1 cellular context compared by ENCODE assay signal in the genomic region with DNA sequence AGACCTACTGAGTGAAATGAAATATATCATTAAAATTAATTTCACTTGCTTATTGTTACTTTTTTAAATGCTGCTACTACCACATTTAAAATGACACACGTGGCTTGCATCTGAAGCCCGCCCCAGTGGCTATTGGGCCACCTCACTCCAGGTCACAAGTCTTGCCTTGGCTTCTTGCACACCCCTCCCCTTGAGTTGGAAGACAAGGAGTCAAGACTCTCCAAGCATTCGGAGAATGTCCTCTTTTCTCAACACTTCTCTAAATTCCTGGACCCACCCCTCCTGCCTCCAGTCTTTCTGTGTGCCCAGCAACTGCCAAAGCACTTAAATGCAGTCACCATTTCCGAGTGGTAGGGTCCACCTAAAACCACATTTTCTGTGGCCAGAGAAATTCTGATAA.
TF ChIP-seq lines count a peak whose summit lies in the region.

No MANE protein-coding gene starts in this region.

TF ChIP-seq in WTC11, 78 proteins besides CTCF, POLR2A, EP300 and RAD21 (continued from another document):
- TF ChIP-seq, protein P1, sequence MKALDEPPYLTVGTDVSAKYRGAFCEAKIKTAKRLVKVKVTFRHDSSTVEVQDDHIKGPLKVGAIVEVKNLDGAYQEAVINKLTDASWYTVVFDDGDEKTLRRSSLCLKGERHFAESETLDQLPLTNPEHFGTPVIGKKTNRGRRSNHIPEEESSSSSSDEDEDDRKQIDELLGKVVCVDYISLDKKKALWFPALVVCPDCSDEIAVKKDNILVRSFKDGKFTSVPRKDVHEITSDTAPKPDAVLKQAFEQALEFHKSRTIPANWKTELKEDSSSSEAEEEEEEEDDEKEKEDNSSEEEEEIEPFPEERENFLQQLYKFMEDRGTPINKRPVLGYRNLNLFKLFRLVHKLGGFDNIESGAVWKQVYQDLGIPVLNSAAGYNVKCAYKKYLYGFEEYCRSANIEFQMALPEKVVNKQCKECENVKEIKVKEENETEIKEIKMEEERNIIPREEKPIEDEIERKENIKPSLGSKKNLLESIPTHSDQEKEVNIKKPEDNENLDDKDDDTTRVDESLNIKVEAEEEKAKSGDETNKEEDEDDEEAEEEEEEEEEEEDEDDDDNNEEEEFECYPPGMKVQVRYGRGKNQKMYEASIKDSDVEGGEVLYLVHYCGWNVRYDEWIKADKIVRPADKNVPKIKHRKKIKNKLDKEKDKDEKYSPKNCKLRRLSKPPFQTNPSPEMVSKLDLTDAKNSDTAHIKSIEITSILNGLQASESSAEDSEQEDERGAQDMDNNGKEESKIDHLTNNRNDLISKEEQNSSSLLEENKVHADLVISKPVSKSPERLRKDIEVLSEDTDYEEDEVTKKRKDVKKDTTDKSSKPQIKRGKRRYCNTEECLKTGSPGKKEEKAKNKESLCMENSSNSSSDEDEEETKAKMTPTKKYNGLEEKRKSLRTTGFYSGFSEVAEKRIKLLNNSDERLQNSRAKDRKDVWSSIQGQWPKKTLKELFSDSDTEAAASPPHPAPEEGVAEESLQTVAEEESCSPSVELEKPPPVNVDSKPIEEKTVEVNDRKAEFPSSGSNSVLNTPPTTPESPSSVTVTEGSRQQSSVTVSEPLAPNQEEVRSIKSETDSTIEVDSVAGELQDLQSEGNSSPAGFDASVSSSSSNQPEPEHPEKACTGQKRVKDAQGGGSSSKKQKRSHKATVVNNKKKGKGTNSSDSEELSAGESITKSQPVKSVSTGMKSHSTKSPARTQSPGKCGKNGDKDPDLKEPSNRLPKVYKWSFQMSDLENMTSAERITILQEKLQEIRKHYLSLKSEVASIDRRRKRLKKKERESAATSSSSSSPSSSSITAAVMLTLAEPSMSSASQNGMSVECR (CRISPR knock-in tag; IDR thresholded peaks at IDR 0.05; ENCODE audit: borderline replicate concordance) = no peak
- TF ChIP-seq ZNF423 (CRISPR knock-in tag; IDR thresholded peaks at IDR 0.05) = no peak
- no peak for TF ChIP-seq SOX15 (CRISPR knock-in tag; IDR thresholded peaks at IDR 0.05)
- no peak for TF ChIP-seq NR3C1 (CRISPR knock-in tag; conservative IDR thresholded peaks at IDR 0.05; ENCODE audit: low read depth)
- TF ChIP-seq JUN (CRISPR knock-in tag; IDR thresholded peaks at IDR 0.05) = no peak
- TF ChIP-seq, protein P2, sequence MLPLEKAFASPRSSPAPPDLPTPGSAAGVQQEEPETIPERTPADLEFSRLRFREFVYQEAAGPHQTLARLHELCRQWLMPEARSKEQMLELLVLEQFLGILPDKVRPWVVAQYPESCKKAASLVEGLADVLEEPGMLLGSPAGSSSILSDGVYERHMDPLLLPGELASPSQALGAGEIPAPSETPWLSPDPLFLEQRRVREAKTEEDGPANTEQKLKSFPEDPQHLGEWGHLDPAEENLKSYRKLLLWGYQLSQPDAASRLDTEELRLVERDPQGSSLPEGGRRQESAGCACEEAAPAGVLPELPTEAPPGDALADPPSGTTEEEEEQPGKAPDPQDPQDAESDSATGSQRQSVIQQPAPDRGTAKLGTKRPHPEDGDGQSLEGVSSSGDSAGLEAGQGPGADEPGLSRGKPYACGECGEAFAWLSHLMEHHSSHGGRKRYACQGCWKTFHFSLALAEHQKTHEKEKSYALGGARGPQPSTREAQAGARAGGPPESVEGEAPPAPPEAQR (CRISPR knock-in tag; IDR thresholded peaks at IDR 0.05) = no peak
- no peak for TF ChIP-seq ETV6 (CRISPR knock-in tag; IDR thresholded peaks at IDR 0.05)
- no peak for TF ChIP-seq TCF7 (CRISPR knock-in tag; IDR thresholded peaks at IDR 0.05; ENCODE audit: low read depth)
- TF ChIP-seq FOXP1 (CRISPR knock-in tag; IDR thresholded peaks at IDR 0.05; ENCODE audit: borderline replicate concordance) = no peak
- TF ChIP-seq, protein P3, sequence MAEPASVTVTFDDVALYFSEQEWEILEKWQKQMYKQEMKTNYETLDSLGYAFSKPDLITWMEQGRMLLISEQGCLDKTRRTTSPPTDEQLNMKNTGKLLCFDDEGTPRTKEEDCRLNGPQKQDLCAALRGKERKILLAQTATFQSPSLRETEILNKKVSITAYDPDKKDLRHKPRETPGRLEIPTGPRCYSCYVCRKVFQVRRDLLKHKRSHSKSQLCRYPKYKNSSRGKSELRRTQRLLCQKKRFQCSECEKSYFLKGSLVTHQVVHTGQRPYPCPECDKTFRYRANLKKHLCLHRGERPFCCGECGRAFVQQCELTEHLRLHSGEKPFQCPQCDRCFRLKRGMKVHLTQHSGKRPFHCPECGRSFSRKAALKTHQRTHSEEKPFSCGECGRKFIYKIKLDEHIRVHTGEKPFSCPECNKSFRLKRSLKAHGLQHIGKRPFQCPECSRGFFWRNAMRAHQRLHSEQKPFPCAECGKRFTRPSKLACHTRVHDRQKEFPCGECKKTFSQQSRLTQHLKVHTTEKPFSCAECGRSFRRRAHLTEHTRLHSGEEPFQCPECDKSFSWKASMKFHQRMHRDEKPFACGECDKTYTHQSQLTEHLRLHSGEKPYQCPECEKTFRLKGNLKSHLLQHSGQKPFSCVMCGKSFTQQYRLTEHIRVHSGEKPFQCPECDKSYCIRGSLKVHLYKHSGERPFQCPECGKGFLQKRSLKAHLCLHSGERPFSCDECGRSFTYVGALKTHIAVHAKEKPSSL (CRISPR knock-in tag; conservative IDR thresholded peaks at IDR 0.05) = no peak
